28 cellular contexts compared by ENCODE assay signal in genomic region chr12:82456633-82457032, GRCh38.
"Had no signal": no experiment of that assay in that cellular context is flagged by ENCODE, and none has a peak within 500 bp of the region (broad histone marks: within the 10 kb centered on the region; RNA-seq: fewer than 3 reads in every experiment).

No MANE protein-coding gene starts in this region.

- H3K4me2 ChIP-seq: neural progenitor cell, smooth muscle cell had no signal

- H3K79me2 ChIP-seq: parathyroid adenoma had no signal

- H3K9me3 ChIP-seq: ovary, psoas muscle, spleen, suprapubic skin, testis, tibial artery, transverse colon, upper lobe of right lung, uterus had no signal

- H2AFZ ChIP-seq: neural progenitor cell, parathyroid adenoma had no signal

- DNase-seq: natural killer cell; occipital lobe; ovary; posterior cingulate gyrus; psoas muscle; right cardiac atrium; spleen; stimulated activated CD4-positive, alpha-beta T cell treated with anti-CD3 and anti-CD28 coated beads, Interleukin-12 subunit alpha, Interleukin-12 subunit beta, amount 100 ng/mL, for 4 hours; stimulated activated CD4-positive, alpha-beta T cell treated with anti-CD3 and anti-CD28 coated beads, Interleukin-1b, Interleukin-23, amount 100 ng/mL, for 48 hours; stimulated activated CD4-positive, alpha-beta T cell treated with anti-CD3 and anti-CD28 coated beads, Interleukin-4, amount 100 ng/mL, for 1 hour; stimulated activated CD4-positive, alpha-beta T cell treated with anti-CD3 and anti-CD28 coated beads, Interleukin-4, amount 100 ng/mL, for 4 hours; stimulated activated CD8-positive, alpha-beta memory T cell treated with anti-CD3 and anti-CD28 coated beads, Interleukin-4, amount 100 ng/mL, for 48 hours; stimulated activated naive CD4-positive, alpha-beta T cell; stimulated activated naive CD8-positive, alpha-beta T cell treated with anti-CD3 and anti-CD28 coated beads, Interleukin-15, amount 100 ng/mL, for 72 hours; stimulated activated naive CD8-positive, alpha-beta T cell treated with anti-CD3 and anti-CD28 coated beads, Interleukin-15, Interleukin-2, amounts not matched to agents 100 U/mL and 50 U/mL, for 24 hours; substantia nigra; testis; tibial artery; transverse colon; upper lobe of right lung; uterus had no signal

- ATAC-seq: natural killer cell; psoas muscle; right cardiac atrium; sciatic nerve; stimulated activated memory B cell treated with anti-CD40 and anti-IgM and Interleukin-4, amounts not matched to agents 10 μg/mL and 1 μg/mL and 100 μg/mL, for 72 hours; stimulated activated naive CD8-positive, alpha-beta T cell treated with anti-CD3 and anti-CD28 coated beads, Interleukin-15, amount 100 ng/mL, for 72 hours; stimulated activated naive CD8-positive, alpha-beta T cell treated with anti-CD3 and anti-CD28 coated beads, Interleukin-15, Interleukin-2, amounts not matched to agents 100 U/mL and 50 U/mL, for 24 hours; upper lobe of right lung had no signal

- H3K4me1 ChIP-seq: neural progenitor cell, parathyroid adenoma, psoas muscle, spleen, suprapubic skin, testis, tibial artery, transverse colon, upper lobe of right lung, uterus had no signal

- H3K27ac ChIP-seq: neural progenitor cell, ovary, parathyroid adenoma, psoas muscle, skin epidermis, spleen, suprapubic skin, testis, tibial artery, transverse colon, upper lobe of right lung, uterus had no signal

- H3K27me3 ChIP-seq: neural progenitor cell, ovary, spleen, suprapubic skin, testis, tibial artery, transverse colon, upper lobe of right lung, uterus had no signal

- H3K4me3 ChIP-seq: neural progenitor cell, ovary, psoas muscle, skin epidermis, smooth muscle cell, spleen, suprapubic skin, testis, tibial artery, transverse colon, upper lobe of right lung, uterus had no signal

- H3K9ac ChIP-seq: neural progenitor cell, parathyroid adenoma had no signal

- H3K36me3 ChIP-seq: neural progenitor cell, ovary, uterus had no signal
